ENCODE assay signal across 8 cellular contexts in genomic region chr2:26245231-26245732, GRCh38. TPM values are rescaled to one million over a fixed set of nuclear protein-coding genes. Genes with fewer than 3 reads are reported as not detected.
DNase-seq lines count a peak whose midpoint lies in the region; ATAC-seq, FAIRE-seq and TF ChIP-seq lines count a peak whose summit lies in the region.

No MANE protein-coding gene starts in this region.

- H3K4me3 Mint-ChIP-seq in astrocyte (ENCODE audit: unreplicated experiment), result peak overlapping the region; percentile 96

- H3K36me3 Mint-ChIP-seq in astrocyte (ENCODE audit: low read depth, unreplicated experiment), result no peaks in the 10 kb centered on the region

- no peak for FAIRE-seq in astrocyte (lab: Jason Lieb, UNC)

- peak overlapping the region; percentile 95 for H3K9ac ChIP-seq in astrocyte (ENCODE audit: low read length)

- no peaks in the 10 kb centered on the region for H3K9me3 ChIP-seq in astrocyte (ENCODE audit: insufficient read depth, low read depth, low read length)

- DNase-seq in AG08395 (ENCODE audit: low spot score) (peak; percentile 23), SK-MEL-5 (ENCODE audit: low read depth, low spot score) (peak; percentile 45), astrocyte (ENCODE audit: low read depth) (peak; percentile 16), iPS-NIHi11 (ENCODE audit: low spot score) (peak; percentile 41), HuH-7.5 (ENCODE audit: low spot score) (no peak)
- peak; percentile 49 for DNase-seq in stimulated activated CD4-positive, alpha-beta T cell treated with anti-CD3 and anti-CD28 coated beads, Interleukin-12 subunit alpha, Interleukin-12 subunit beta, amount 100 ng/mL, for 4 hours

- in situ Hi-C loops in SK-MEL-5 (cut with HindIII; ENCODE audit: low pct_unique_long_range_greater_than_20kb, low sequenced_read_pairs), result no loop called here

- peak overlapping the region; percentile 99 for H3K27ac Mint-ChIP-seq in astrocyte (ENCODE audit: unreplicated experiment)

- no peaks in the 10 kb centered on the region for H3K27me3 ChIP-seq in astrocyte (ENCODE audit: insufficient read depth, low read length)

- no peaks in the 10 kb centered on the region for H3K27me3 Mint-ChIP-seq in astrocyte (ENCODE audit: low read depth, unreplicated experiment)

- peak overlapping the region; percentile 91 for H2AFZ ChIP-seq in astrocyte (ENCODE audit: low read depth, low read length)

- no peaks in the 10 kb centered on the region for H3K36me3 ChIP-seq in astrocyte (ENCODE audit: insufficient read depth, low read length)

- H3K4me3 ChIP-seq in astrocyte (ENCODE audit: insufficient read depth, low read depth, low read length), result peak overlapping the region; percentile 89

- H3K9me3 Mint-ChIP-seq in astrocyte (ENCODE audit: unreplicated experiment), result no peaks in the 10 kb centered on the region

- no peak for TF ChIP-seq CTCF in astrocyte (IDR thresholded peaks at IDR 0.05; ENCODE audit: insufficient read depth, low read depth, low read length)

- peaks cover 97% of the 10 kb centered on the region for H3K79me2 ChIP-seq in astrocyte (ENCODE audit: insufficient read depth, low read length)

- peaks cover 51% of the 10 kb centered on the region for H4K20me1 ChIP-seq in astrocyte (ENCODE audit: insufficient read depth, low read length)

- peaks cover 24% of the 10 kb centered on the region for H3K4me1 Mint-ChIP-seq in astrocyte (ENCODE audit: low read depth, unreplicated experiment)

- peak overlapping the region; percentile 98 for H3K27ac ChIP-seq in astrocyte (ENCODE audit: low read depth, low read length)

- peak; percentile 5 for ATAC-seq in GM18861 (IDR thresholded peaks at IDR 0.05; ENCODE audit: unreplicated experiment)
- ATAC-seq in HG03342 (IDR thresholded peaks at IDR 0.05; ENCODE audit: unreplicated experiment), result peak; percentile 11

- H3K4me1 ChIP-seq in astrocyte (ENCODE audit: insufficient read depth, low read length), result peaks cover 19% of the 10 kb centered on the region

- peak overlapping the region; percentile 93 for H3K4me2 ChIP-seq in astrocyte (ENCODE audit: low read length)

RNA-seq across cellular contexts. Expression of gene HADHB, which starts 0.5 kb away (rescaled TPM):
- 219 and 229 TPM in 2 replicates for total RNA-seq in SK-MEL-5 (2014; rRNA removed; shearing (Covaris generic))
- 146 and 169 TPM in 2 replicates for polyA plus RNA-seq in SK-MEL-5 (2015; cell fraction: cytosol; rRNA removed)
- polyA plus RNA-seq in SK-MEL-5 (2015; cell fraction: nucleus; rRNA removed), result 116 and 142 TPM in 2 replicates
- total RNA-seq in astrocyte, result 109 and 116 TPM in 2 replicates

RNA-seq across cellular contexts. Expression of gene HADHA, which starts 0.8 kb away (rescaled TPM):
- total RNA-seq in SK-MEL-5 (2014; rRNA removed; shearing (Covaris generic)), result 360 and 366 TPM in 2 replicates
- polyA plus RNA-seq in SK-MEL-5 (2015; cell fraction: cytosol; rRNA removed), result 188 and 224 TPM in 2 replicates
- polyA plus RNA-seq in SK-MEL-5 (2015; cell fraction: nucleus; rRNA removed), result 106 TPM in 2 replicates
- 132 and 139 TPM in 2 replicates for total RNA-seq in astrocyte
